In genomic region chr20:10309326-10309725, GRCh38 we compare ENCODE assay signal across 12 cellular contexts.
DNase-seq lines count a peak whose midpoint lies in the region; ATAC-seq lines count a peak whose summit lies in the region.
"Had no signal": no experiment of that assay in that cellular context is flagged by ENCODE, and none has a peak within 500 bp of the region (broad histone marks: within the 10 kb centered on the region; RNA-seq: fewer than 3 reads in every experiment).

No MANE protein-coding gene starts in this region.

- H3K36me3 Mint-ChIP-seq in activated T-helper 17 cell treated with anti-CD3 and anti-CD28 coated beads, Interleukin-2, amount 50 U/mL, for 72 hours (ENCODE audit: low read depth): no peaks in the 10 kb centered on the region
- H3K36me3 Mint-ChIP-seq: mesothelial cell of epicardium had no signal

- peaks cover 7% of the 10 kb centered on the region for H3K4me1 Mint-ChIP-seq in activated T-helper 17 cell treated with anti-CD3 and anti-CD28 coated beads, Interleukin-2, amount 50 U/mL, for 72 hours

- DNase-seq in ACHN: peak; percentile 53
- DNase-seq in HS-27A (ENCODE audit: low read depth): peak; percentile 83
- DNase-seq in foreskin melanocyte: peak; percentile 15
- DNase-seq in NOMO-1 (lab: John Stamatoyannopoulos, UW; ENCODE audit: unreplicated experiment in 2 of 2): no peak
- DNase-seq in NCI-H2107 treated with DMSO at 0.1 percent for 48 hours (lab: John Stamatoyannopoulos, UW; ENCODE audit: unreplicated experiment): no peak
- no peak for DNase-seq in posterior cingulate gyrus
- DNase-seq: activated T-cell treated with anti-CD3 and anti-CD28 coated beads, Interleukin-2, amount 50 U/mL, for 1 hour; NCI-H1092 had no signal

- H3K27me3 Mint-ChIP-seq in activated T-helper 17 cell treated with anti-CD3 and anti-CD28 coated beads, Interleukin-2, amount 50 U/mL, for 72 hours: peaks cover 26% of the 10 kb centered on the region

- no peak overlapping the region for H3K27ac Mint-ChIP-seq in activated T-helper 17 cell treated with anti-CD3 and anti-CD28 coated beads, Interleukin-2, amount 50 U/mL, for 72 hours
- H3K27ac Mint-ChIP-seq: mesothelial cell of epicardium had no signal

- intact Hi-C loops in posterior cingulate gyrus (cut with DNase I): no loop called here

- H3K4me3 Mint-ChIP-seq in activated T-helper 17 cell treated with anti-CD3 and anti-CD28 coated beads, Interleukin-2, amount 50 U/mL, for 72 hours: no peak overlapping the region
- H3K4me3 Mint-ChIP-seq: brain, mesothelial cell of epicardium had no signal

- in situ Hi-C loops in ACHN (cut with HindIII; ENCODE audit: low pct_ligation_motif_present, low pct_unique_long_range_greater_than_20kb, low sequenced_read_pairs): no loop called here

- H3K9me3 Mint-ChIP-seq in activated T-helper 17 cell treated with anti-CD3 and anti-CD28 coated beads, Interleukin-2, amount 50 U/mL, for 72 hours: no peaks in the 10 kb centered on the region
- H3K9me3 Mint-ChIP-seq: brain, mesothelial cell of epicardium had no signal

- peak; percentile 50 for ATAC-seq in activated T-helper 17 cell treated with anti-CD3 and anti-CD28 coated beads, Interleukin-2, amount 50 U/mL, for 72 hours (replicated peaks)
- ATAC-seq in HG02973 (IDR thresholded peaks at IDR 0.05; ENCODE audit: unreplicated experiment): no peak

Comparison
In these comparisons a context has a peak if more than half of its experiments do, and no peak if none do; other contexts are left out.
1. DNase-seq: peak in ACHN (single experiment), HS-27A (single experiment) and foreskin melanocyte (single experiment); none in NOMO-1 (0 of 2), NCI-H2107 treated with DMSO at 0.1 percent for 48 hours (single experiment) and posterior cingulate gyrus (0 of 10).